ENCODE assay signal across 10 cellular contexts in the genomic region with DNA sequence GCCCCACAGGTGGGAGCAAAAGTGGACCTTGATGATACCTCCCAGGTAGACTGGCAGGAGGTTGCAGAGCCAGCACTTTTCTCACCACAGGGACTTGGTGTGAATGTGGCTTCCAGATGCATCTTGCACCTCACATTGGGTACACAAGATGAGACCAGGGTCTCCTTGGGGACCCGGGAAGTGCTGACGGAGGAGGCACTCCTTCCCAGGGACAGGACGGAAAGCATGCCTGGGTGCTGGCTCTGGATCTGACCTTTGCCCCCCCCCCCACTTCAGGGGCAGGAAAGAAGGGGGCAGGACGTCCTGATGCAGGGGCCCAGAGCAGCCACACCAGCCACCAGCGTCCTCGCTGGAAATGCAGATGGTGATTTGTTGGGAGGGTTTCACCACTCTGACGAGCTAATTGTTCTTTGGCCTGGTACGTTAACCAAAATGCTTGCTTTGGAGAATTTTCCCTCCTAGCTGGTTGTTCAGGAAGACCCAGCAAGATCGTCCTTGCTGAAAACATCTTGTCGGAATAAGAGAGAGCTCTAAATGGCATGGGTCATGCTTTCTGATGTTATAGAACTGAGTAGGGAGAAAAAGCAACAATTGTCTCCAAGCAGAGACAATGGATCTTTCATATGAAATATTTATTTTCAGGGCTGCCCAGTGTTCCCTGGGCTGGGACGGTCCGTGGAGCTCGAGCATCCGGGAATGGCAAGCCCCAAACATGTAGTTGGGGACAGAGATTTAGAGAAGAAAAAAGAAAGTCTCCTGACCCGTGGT.
DNase-seq lines count a peak whose midpoint lies in the region; ATAC-seq and TF ChIP-seq lines count a peak whose summit lies in the region.
"Had no signal": no experiment of that assay in that cellular context is flagged by ENCODE, and none has a peak within 500 bp of the region (broad histone marks: within the 10 kb centered on the region; RNA-seq: fewer than 3 reads in every experiment).

No MANE protein-coding gene starts in this region.

- H2AFZ ChIP-seq in SK-N-SH (ENCODE audit: low read depth), result no peak overlapping the region

- CTCF ChIA-PET in SK-N-SH (lab: Yijun Ruan, JAX), result interaction anchor here (0.9 to 10.7 kb wide), 5 partner anchors 13 to 82 kb away, joined by 3 to 73 read pairs (median 22); no protein-coding TSS in a partner anchor

- H3K36me3 ChIP-seq in SK-N-SH (replicated peaks in 1 of 2; ENCODE audit: control insufficient read depth in 1 of 2, insufficient read depth in 2 of 2, low read length in 1 of 2) (peaks cover 53 to 63% of the 10 kb centered on the region in 2 experiments), endocrine pancreas (ENCODE audit: control insufficient read depth, insufficient read depth, low read length) (no peaks in the 10 kb centered on the region), upper lobe of right lung (peaks cover 27% of the 10 kb centered on the region)

- no peak for TF ChIP-seq EP300 in SK-N-SH (IDR thresholded peaks at IDR 0.05; ENCODE audit: borderline replicate concordance in 1 of 2, low read depth in 1 of 2, low read length in 1 of 2)

- TF ChIP-seq RAD21 in SK-N-SH (IDR thresholded peaks at IDR 0.05; ENCODE audit: low read length), result no peak

- WGBS in SK-N-SH (ENCODE audit: low lambda C conversion rate), result 1% methylated on average over 13 of the region's 15 CpGs

- TF ChIP-seq CTCF in SK-N-SH (IDR thresholded peaks at IDR 0.05), result no peak
- no peak for TF ChIP-seq CTCF in upper lobe of right lung (IDR thresholded peaks at IDR 0.05)

- H3K4me3 ChIP-seq in SK-N-SH (ENCODE audit: low read depth in 2 of 2, low read length in 1 of 2), result peak overlapping the region; percentile 90 to 92
- H3K4me3 ChIP-seq in endocrine pancreas (ENCODE audit: control insufficient read depth, insufficient read depth, low read length), result peak overlapping the region; percentile 47
- H3K4me3 ChIP-seq in upper lobe of right lung, result peak overlapping the region; percentile 89

- H3K79me2 ChIP-seq in SK-N-SH (ENCODE audit: insufficient read depth), result peaks cover 91% of the 10 kb centered on the region

- peak overlapping the region; percentile 96 to 100 for H3K27ac ChIP-seq in SK-N-SH (ENCODE audit: low read depth in 2 of 2, low read length in 1 of 2)
- peak overlapping the region; percentile 98 for H3K27ac ChIP-seq in upper lobe of right lung

- POLR2A ChIA-PET in SK-N-SH (lab: Yijun Ruan, JAX), result interaction anchor here (0.5 to 7.6 kb wide), 10 partner anchors 10 to 1139 kb away, joined by 3 to 83 read pairs (median 4); a partner anchor contains a TSS

- intact Hi-C loops in upper lobe of right lung (cut with DNase I), result loop anchor here (5.0 to 10.0 kb wide), 2 partner anchors 36 to 71 kb away; no protein-coding TSS in a partner anchor

- H3K9ac ChIP-seq in SK-N-SH, result peak overlapping the region; percentile 100
- peak overlapping the region; percentile 78 for H3K9ac ChIP-seq in endocrine pancreas (ENCODE audit: control insufficient read depth, insufficient read depth, low read length)

- DNase-seq in SK-N-SH (no peak), mesenteric fat pad (ENCODE audit: low spot score) (peak; percentile 81), upper lobe of right lung (peak; percentile 58), GDM1 (lab: John Stamatoyannopoulos, UW) (no peak)
- DNase-seq: activated CD8-positive, alpha-beta memory T cell treated with anti-CD3 and anti-CD28 coated beads for 24 hours; stimulated activated CD4-positive, alpha-beta T cell treated with anti-CD3 and anti-CD28 coated beads, Interleukin-1b, Interleukin-23, amount 100 ng/mL, for 48 hours had no signal

- no peaks in the 10 kb centered on the region for H3K9me2 ChIP-seq in SK-N-SH

- H3K9me3 ChIP-seq in SK-N-SH (no peaks in the 10 kb centered on the region), endocrine pancreas (ENCODE audit: control insufficient read depth, low read length) (no peaks in the 10 kb centered on the region), upper lobe of right lung (no peaks in the 10 kb centered on the region)

- no peak for ATAC-seq in SK-N-SH treated with all-trans-retinoic acid at 6 μM for 48 hours
- ATAC-seq in upper lobe of right lung, result no peak
- ATAC-seq in GM19455 (IDR thresholded peaks at IDR 0.05; ENCODE audit: unreplicated experiment), result no peak
- ATAC-seq in GM18511 (IDR thresholded peaks at IDR 0.05; ENCODE audit: unreplicated experiment), result no peak

- H3F3A ChIP-seq in SK-N-SH (replicated peaks; ENCODE audit: insufficient read depth), result peaks cover 36% of the 10 kb centered on the region

- H3K27me3 ChIP-seq in SK-N-SH (ENCODE audit: insufficient read depth), result no peaks in the 10 kb centered on the region
- H3K27me3 ChIP-seq in endocrine pancreas (ENCODE audit: control insufficient read depth, insufficient read depth, low read length), result no peaks in the 10 kb centered on the region
- H3K27me3 ChIP-seq in upper lobe of right lung, result no peaks in the 10 kb centered on the region

- peaks cover 80% of the 10 kb centered on the region for H4K20me1 ChIP-seq in SK-N-SH (ENCODE audit: insufficient read depth)

- peaks cover 9 to 46% of the 10 kb centered on the region in 2 experiments; a peak in 2 of 4 replicates for H3K4me1 ChIP-seq in SK-N-SH (ENCODE audit: control insufficient read depth in 1 of 2, insufficient read depth in 2 of 2, low read depth in 1 of 2, low read length in 1 of 2)
- no peaks in the 10 kb centered on the region for H3K4me1 ChIP-seq in endocrine pancreas (ENCODE audit: control insufficient read depth, insufficient read depth, low read length)
- peaks cover 53% of the 10 kb centered on the region for H3K4me1 ChIP-seq in upper lobe of right lung

- H3K4me2 ChIP-seq in SK-N-SH, result peak overlapping the region; percentile 99

TF ChIP-seq in SK-N-SH, 30 proteins besides CTCF, POLR2A, EP300 and RAD21 (continues in another document):
- TF ChIP-seq CHD2 (IDR thresholded peaks at IDR 0.05; ENCODE audit: low read length, partially characterized antibody) (no peak), FOXJ3 (CRISPR knock-in tag; IDR thresholded peaks at IDR 0.05) (no peak), POLR2AphosphoS5 (IDR thresholded peaks at IDR 0.05; ENCODE audit: low read depth, low read length) (peak; percentile 24; the same call in 1 of the 2 replicates), YY1 (IDR thresholded peaks at IDR 0.05; ENCODE audit: low read depth) (no peak), JUND (IDR thresholded peaks at IDR 0.05) (no peak), RXRA (IDR thresholded peaks at IDR 0.05; ENCODE audit: borderline replicate concordance, low read depth) (no peak; the same call in 1 of the 2 replicates), SMC3 (IDR thresholded peaks at IDR 0.05; ENCODE audit: low read depth, low read length) (no peak), MEF2A (IDR thresholded peaks at IDR 0.05; ENCODE audit: borderline replicate concordance, low read depth) (no peak)
- TF ChIP-seq, protein P1, sequence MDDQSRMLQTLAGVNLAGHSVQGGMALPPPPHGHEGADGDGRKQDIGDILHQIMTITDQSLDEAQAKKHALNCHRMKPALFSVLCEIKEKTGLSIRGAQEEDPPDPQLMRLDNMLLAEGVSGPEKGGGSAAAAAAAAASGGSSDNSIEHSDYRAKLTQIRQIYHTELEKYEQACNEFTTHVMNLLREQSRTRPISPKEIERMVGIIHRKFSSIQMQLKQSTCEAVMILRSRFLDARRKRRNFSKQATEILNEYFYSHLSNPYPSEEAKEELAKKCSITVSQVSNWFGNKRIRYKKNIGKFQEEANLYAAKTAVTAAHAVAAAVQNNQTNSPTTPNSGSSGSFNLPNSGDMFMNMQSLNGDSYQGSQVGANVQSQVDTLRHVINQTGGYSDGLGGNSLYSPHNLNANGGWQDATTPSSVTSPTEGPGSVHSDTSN (IDR thresholded peaks at IDR 0.05), result no peak
- TF ChIP-seq, protein P2, sequence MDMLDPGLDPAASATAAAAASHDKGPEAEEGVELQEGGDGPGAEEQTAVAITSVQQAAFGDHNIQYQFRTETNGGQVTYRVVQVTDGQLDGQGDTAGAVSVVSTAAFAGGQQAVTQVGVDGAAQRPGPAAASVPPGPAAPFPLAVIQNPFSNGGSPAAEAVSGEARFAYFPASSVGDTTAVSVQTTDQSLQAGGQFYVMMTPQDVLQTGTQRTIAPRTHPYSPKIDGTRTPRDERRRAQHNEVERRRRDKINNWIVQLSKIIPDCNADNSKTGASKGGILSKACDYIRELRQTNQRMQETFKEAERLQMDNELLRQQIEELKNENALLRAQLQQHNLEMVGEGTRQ (IDR thresholded peaks at IDR 0.05; ENCODE audit: borderline replicate concordance, low read depth, low read length), result no peak

TF ChIP-seq in SK-N-SH treated with all-trans-retinoic acid at 6 μM for 48 hours, 23 proteins besides CTCF, POLR2A, EP300 and RAD21:
- TF ChIP-seq ZNF565 (CRISPR knock-in tag; conservative IDR thresholded peaks at IDR 0.05; ENCODE audit: low read depth) (no peak), ISL1 (CRISPR knock-in tag; IDR thresholded peaks at IDR 0.05) (no peak), TCF4 (CRISPR knock-in tag; IDR thresholded peaks at IDR 0.05; ENCODE audit: borderline replicate concordance) (no peak)

Comparison
In these comparisons a context has a peak if more than half of its experiments do, and no peak if none do; other contexts are left out.
1. DNase-seq: peak in mesenteric fat pad (single experiment) and upper lobe of right lung (single experiment); none in SK-N-SH (single experiment) and GDM1 (single experiment).
2. Peak in every context shown above with its lines, with median percentiles within 50 percentile points of each other: H3K4me3 ChIP-seq.